Comparison of ENCODE assay signal across 9 cellular contexts in genomic region chr3:187616307-187616939, GRCh38. TPM values are rescaled to one million over a fixed set of nuclear protein-coding genes. Genes with fewer than 3 reads are reported as not detected.
DNase-seq lines count a peak whose midpoint lies in the region; ATAC-seq and TF ChIP-seq lines count a peak whose summit lies in the region.
"Had no signal": no experiment of that assay in that cellular context is flagged by ENCODE, and none has a peak within 500 bp of the region (broad histone marks: within the 10 kb centered on the region; RNA-seq: fewer than 3 reads in every experiment).

No MANE protein-coding gene starts in this region.

- peak; percentile 17 for DNase-seq in NCI-H2227 (lab: John Stamatoyannopoulos, UW; ENCODE audit: unreplicated experiment)
- DNase-seq in NCI-H2227 treated with DMSO at 0.1 percent for 48 hours (lab: John Stamatoyannopoulos, UW): no peak
- DNase-seq in NCI-H526 (lab: John Stamatoyannopoulos, UW): peak; percentile 39 to 72
- peak; percentile 57 for DNase-seq in activated CD4-positive, alpha-beta memory T cell treated with anti-CD3 and anti-CD28 coated beads, Interleukin-2, amount 10 ng/mL, durations not matched to agents 7 days and 5 days
- peak; percentile 70 for DNase-seq in epithelial cell of esophagus (ENCODE audit: low read depth)
- DNase-seq in natural killer cell treated with Interleukin-12 subunit alpha and Interleukin-12 subunit beta and Interleukin-15 and Interleukin-18, amount 100 ng/mL, for 72 hours (ENCODE audit: low spot score): no peak
- peak; percentile 31 for DNase-seq in transverse colon

- TF ChIP-seq CTCF in epithelial cell of esophagus (IDR thresholded peaks at IDR 0.05; ENCODE audit: insufficient read depth, low read depth, low read length, missing control alignments) (peak; percentile 84), transverse colon (IDR thresholded peaks at IDR 0.05) (peak; percentile 46 to 64 (median 50))

- POLR2A ChIA-PET in activated CD4-positive, alpha-beta memory T cell treated with anti-CD3 and anti-CD28 coated beads, Interleukin-2, amount 10 ng/mL, durations not matched to agents 7 days and 5 days (lab: Charles Lee): no interaction called here

- intact Hi-C loops in transverse colon (cut with DNase I; ENCODE audit: low total_unique reads): no loop called here

- CTCF ChIA-PET in activated CD4-positive, alpha-beta memory T cell treated with anti-CD3 and anti-CD28 coated beads, Interleukin-2, amount 10 ng/mL, durations not matched to agents 7 days and 5 days (lab: Charles Lee): interaction anchor here (0.8 to 2.6 kb wide), 7 partner anchors 9 to 297 kb away, joined by 3 to 30 read pairs (median 8); no protein-coding TSS in a partner anchor

- H3K4me1 Mint-ChIP-seq in activated CD4-positive, alpha-beta memory T cell treated with anti-CD3 and anti-CD28 coated beads, Interleukin-2, amount 10 ng/mL, durations not matched to agents 7 days and 5 days: no peaks in the 10 kb centered on the region
- H3K4me1 Mint-ChIP-seq in natural killer cell treated with Interleukin-12 subunit alpha and Interleukin-12 subunit beta and Interleukin-15 and Interleukin-18, amount 100 ng/mL, for 72 hours (ENCODE audit: low read depth in 2 of 2): peaks cover 5 to 6% of the 10 kb centered on the region in 2 donors

- H3K9me3 Mint-ChIP-seq in activated CD4-positive, alpha-beta memory T cell treated with anti-CD3 and anti-CD28 coated beads, Interleukin-2, amount 10 ng/mL, durations not matched to agents 7 days and 5 days: no peaks in the 10 kb centered on the region
- no peaks in the 10 kb centered on the region for H3K9me3 Mint-ChIP-seq in natural killer cell treated with Interleukin-12 subunit alpha and Interleukin-12 subunit beta and Interleukin-15 and Interleukin-18, amount 100 ng/mL, for 72 hours

- no peaks in the 10 kb centered on the region for H3K36me3 Mint-ChIP-seq in activated CD4-positive, alpha-beta memory T cell treated with anti-CD3 and anti-CD28 coated beads, Interleukin-2, amount 10 ng/mL, durations not matched to agents 7 days and 5 days (ENCODE audit: low read depth)
- no peaks in the 10 kb centered on the region for H3K36me3 Mint-ChIP-seq in natural killer cell treated with Interleukin-12 subunit alpha and Interleukin-12 subunit beta and Interleukin-15 and Interleukin-18, amount 100 ng/mL, for 72 hours

- in situ Hi-C loops in transverse colon (cut with MboI; ENCODE audit: low pct_ligation_motif_present in 1 of 4, low pct_unique_long_range_greater_than_20kb in 1 of 4, low sequenced_read_pairs in 3 of 4): no loop called here

- H3K27me3 Mint-ChIP-seq in activated CD4-positive, alpha-beta memory T cell treated with anti-CD3 and anti-CD28 coated beads, Interleukin-2, amount 10 ng/mL, durations not matched to agents 7 days and 5 days: peaks cover 20% of the 10 kb centered on the region
- H3K27me3 Mint-ChIP-seq in natural killer cell treated with Interleukin-12 subunit alpha and Interleukin-12 subunit beta and Interleukin-15 and Interleukin-18, amount 100 ng/mL, for 72 hours: peaks cover 4 to 17% of the 10 kb centered on the region in 2 donors

- 55 to 91% methylated on average over 3 to 4 of the region's 4 CpGs for WGBS in transverse colon (ENCODE audit: low coverage in 1 of 2), 2 donors

- peak; percentile 84 for ATAC-seq in HG03159 (IDR thresholded peaks at IDR 0.05; ENCODE audit: unreplicated experiment)
- ATAC-seq in natural killer cell treated with Interleukin-12 subunit alpha and Interleukin-12 subunit beta and Interleukin-15 and Interleukin-18, amount 100 ng/mL, for 72 hours: peak; percentile 68 to 71

- H3K27ac ChIP-seq in transverse colon: no peak overlapping the region
- H3K27ac ChIP-seq: BLaER1 treated with 17β-estradiol and CSF1 and Interleukin-3, amounts not matched to agents 10 nM and 100 nM had no signal

- TF ChIP-seq EP300 in transverse colon (IDR thresholded peaks at IDR 0.05; ENCODE audit: low read depth): no peak

- H3K4me1 ChIP-seq in transverse colon: no peaks in the 10 kb centered on the region
- H3K4me1 ChIP-seq: BLaER1 treated with 17β-estradiol and CSF1 and Interleukin-3, amounts not matched to agents 10 nM and 100 nM had no signal

- H3K4me3 Mint-ChIP-seq in activated CD4-positive, alpha-beta memory T cell treated with anti-CD3 and anti-CD28 coated beads, Interleukin-2, amount 10 ng/mL, durations not matched to agents 7 days and 5 days: no peak overlapping the region
- H3K4me3 Mint-ChIP-seq in natural killer cell treated with Interleukin-12 subunit alpha and Interleukin-12 subunit beta and Interleukin-15 and Interleukin-18, amount 100 ng/mL, for 72 hours: no peak overlapping the region

- H3K27ac Mint-ChIP-seq in activated CD4-positive, alpha-beta memory T cell treated with anti-CD3 and anti-CD28 coated beads, Interleukin-2, amount 10 ng/mL, durations not matched to agents 7 days and 5 days: no peak overlapping the region
- no peak overlapping the region for H3K27ac Mint-ChIP-seq in natural killer cell treated with Interleukin-12 subunit alpha and Interleukin-12 subunit beta and Interleukin-15 and Interleukin-18, amount 100 ng/mL, for 72 hours

- no peaks in the 10 kb centered on the region for H3K9me3 ChIP-seq in transverse colon
- H3K9me3 ChIP-seq: BLaER1 treated with 17β-estradiol and CSF1 and Interleukin-3, amounts not matched to agents 10 nM and 100 nM had no signal

- H3K4me3 ChIP-seq in epithelial cell of esophagus (ENCODE audit: low read length) (no peak overlapping the region), transverse colon (no peak overlapping the region)
- H3K4me3 ChIP-seq: BLaER1 treated with 17β-estradiol and CSF1 and Interleukin-3, amounts not matched to agents 10 nM and 100 nM had no signal

- no peak for TF ChIP-seq POLR2A in transverse colon (IDR thresholded peaks at IDR 0.05)

- no peaks in the 10 kb centered on the region for H3K27me3 ChIP-seq in transverse colon
- H3K27me3 ChIP-seq: BLaER1 treated with 17β-estradiol and CSF1 and Interleukin-3, amounts not matched to agents 10 nM and 100 nM had no signal

- H3K36me3 ChIP-seq in transverse colon: no peaks in the 10 kb centered on the region
- H3K36me3 ChIP-seq: BLaER1 treated with 17β-estradiol and CSF1 and Interleukin-3, amounts not matched to agents 10 nM and 100 nM had no signal

RNA-seq across cellular contexts. Expression of gene SST, which starts 53.8 kb away (rescaled TPM):
- not detected for total RNA-seq in activated CD4-positive, alpha-beta memory T cell treated with anti-CD3 and anti-CD28 coated beads, Interleukin-2, amount 10 ng/mL, durations not matched to agents 7 days and 5 days
- not detected for total RNA-seq in natural killer cell treated with Interleukin-12 subunit alpha and Interleukin-12 subunit beta and Interleukin-15 and Interleukin-18, amount 100 ng/mL, for 72 hours
- total RNA-seq in transverse colon: 10 to 100 TPM in 3 of 4 donors, not detected in 1; 14.2 to 29.5 (median 16.2) TPM

Comparison
In these comparisons a context has a peak if more than half of its experiments do, and no peak if none do; other contexts are left out.
1. DNase-seq: peak in NCI-H2227 (single experiment), NCI-H526 (2 of 2), activated CD4-positive, alpha-beta memory T cell treated with anti-CD3 and anti-CD28 coated beads, Interleukin-2, amount 10 ng/mL, durations not matched to agents 7 days and 5 days (single experiment), epithelial cell of esophagus (single experiment) and transverse colon (single experiment); none in NCI-H2227 treated with DMSO at 0.1 percent for 48 hours (single experiment) and natural killer cell treated with Interleukin-12 subunit alpha and Interleukin-12 subunit beta and Interleukin-15 and Interleukin-18, amount 100 ng/mL, for 72 hours (single experiment).